8 cellular contexts compared by ENCODE assay signal in the genomic region with DNA sequence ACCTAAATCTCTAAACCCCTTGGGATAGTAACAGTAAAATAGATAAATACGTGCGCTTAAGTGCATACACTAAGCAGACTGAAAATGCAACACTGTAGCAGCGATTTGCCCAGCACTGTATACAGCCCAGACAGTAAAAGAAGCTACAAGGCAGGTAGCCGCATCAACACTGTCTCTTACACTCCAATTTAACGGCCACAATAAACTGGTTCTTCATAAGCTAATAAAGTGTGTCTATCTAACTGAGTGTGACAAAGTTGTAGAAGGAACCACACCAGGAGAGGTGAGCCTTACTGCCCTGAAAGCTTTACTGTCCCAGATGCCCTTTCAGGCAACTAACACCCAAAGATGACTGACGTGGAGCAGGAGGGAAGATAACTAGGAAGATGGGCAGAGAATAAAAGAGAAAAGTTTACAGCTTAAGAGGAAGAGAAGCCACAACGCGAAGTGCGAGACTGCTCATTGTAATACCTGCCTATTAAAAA. TPM values are rescaled to one million over a fixed set of nuclear protein-coding genes. Genes with fewer than 3 reads are reported as not detected.
DNase-seq lines count a peak whose midpoint lies in the region; ATAC-seq and TF ChIP-seq lines count a peak whose summit lies in the region.

No MANE protein-coding gene starts in this region.

- no peak for TF ChIP-seq CTCF in cardiac muscle cell (IDR thresholded peaks at IDR 0.05; ENCODE audit: low read depth, low read length)
- no peak for TF ChIP-seq CTCF in right lobe of liver (IDR thresholded peaks at IDR 0.05)

- H3K27ac ChIP-seq in cardiac muscle cell (peak overlapping the region; percentile 98), right lobe of liver (peak overlapping the region; percentile 93 to 97 (median 95)), urinary bladder (ENCODE audit: low read depth) (no peak overlapping the region)

- WGBS in right lobe of liver (ENCODE audit: insufficient coverage, low coverage, low lambda C conversion rate, missing lambda C conversion rate) = 26% methylated on average over 9 of the region's 9 CpGs
- WGBS in urinary bladder = 23% methylated on average over 9 of the region's 9 CpGs

- peaks cover 17% of the 10 kb centered on the region for H3K4me1 ChIP-seq in cardiac muscle cell (ENCODE audit: low read depth)
- H3K4me1 ChIP-seq in right lobe of liver = peaks cover 0 to 40% (median 7%) of the 10 kb centered on the region in 4 donors
- no peaks in the 10 kb centered on the region for H3K4me1 ChIP-seq in urinary bladder (ENCODE audit: insufficient read depth)

- H3K27me3 Mint-ChIP-seq in activated naive CD8-positive, alpha-beta T cell treated with anti-CD3 and anti-CD28 coated beads for 36 hours = peaks cover 3% of the 10 kb centered on the region

- H3K4me1 Mint-ChIP-seq in activated naive CD8-positive, alpha-beta T cell treated with anti-CD3 and anti-CD28 coated beads for 36 hours = peaks cover 25% of the 10 kb centered on the region

- H3K4me3 Mint-ChIP-seq in activated naive CD8-positive, alpha-beta T cell treated with anti-CD3 and anti-CD28 coated beads for 36 hours = peak overlapping the region; percentile 93

- H3K36me3 Mint-ChIP-seq in activated naive CD8-positive, alpha-beta T cell treated with anti-CD3 and anti-CD28 coated beads for 36 hours = peaks cover 5% of the 10 kb centered on the region

- intact Hi-C loops in Right ventricle myocardium superior (cut with DNase I) (no loop called here), right lobe of liver (cut with DNase I) (no loop called here)

- no peak for DNase-seq in cardiac muscle cell (ENCODE audit: low read depth in 1 of 2, low spot score in 1 of 2)
- DNase-seq in Right ventricle myocardium superior = no peak
- DNase-seq in activated naive CD8-positive, alpha-beta T cell treated with anti-CD3 and anti-CD28 coated beads for 36 hours = no peak
- no peak for DNase-seq in right lobe of liver
- no peak for DNase-seq in GM19238 (ENCODE audit: insufficient read length, low spot score)
- DNase-seq in stimulated activated CD4-positive, alpha-beta T cell treated with anti-CD3 and anti-CD28 coated beads, Interleukin-2, amount 100 ng/mL, for 24 hours = no peak

- H3K36me3 ChIP-seq in cardiac muscle cell (no peaks in the 10 kb centered on the region), right lobe of liver (no peaks in the 10 kb centered on the region), urinary bladder (ENCODE audit: insufficient read depth) (no peaks in the 10 kb centered on the region)

- peak overlapping the region; percentile 80 for H3K4me3 ChIP-seq in cardiac muscle cell
- peak overlapping the region; percentile 71 to 96 (median 93) for H3K4me3 ChIP-seq in right lobe of liver
- H3K4me3 ChIP-seq in urinary bladder (ENCODE audit: low read depth, low read length) = peak overlapping the region; percentile 91

- H3K9me3 ChIP-seq in cardiac muscle cell (ENCODE audit: low read depth) (no peaks in the 10 kb centered on the region), right lobe of liver (no peaks in the 10 kb centered on the region)

- H3K27me3 ChIP-seq in cardiac muscle cell = no peaks in the 10 kb centered on the region
- no peaks in the 10 kb centered on the region for H3K27me3 ChIP-seq in right lobe of liver

- H3K9me3 Mint-ChIP-seq in activated naive CD8-positive, alpha-beta T cell treated with anti-CD3 and anti-CD28 coated beads for 36 hours = no peaks in the 10 kb centered on the region

- peak overlapping the region; percentile 90 for H3K27ac Mint-ChIP-seq in activated naive CD8-positive, alpha-beta T cell treated with anti-CD3 and anti-CD28 coated beads for 36 hours

- TF ChIP-seq POLR2A in right lobe of liver (IDR thresholded peaks at IDR 0.05) = no peak

- ATAC-seq in Right ventricle myocardium superior (ENCODE audit: poor library complexity) = no peak
- ATAC-seq in right lobe of liver = peak in 1 of 4 donors; percentile 6
- ATAC-seq in GM21390 (IDR thresholded peaks at IDR 0.05; ENCODE audit: unreplicated experiment) = no peak

RNA-seq across cellular contexts. Expression of a gene that starts 0.8 kb away (rescaled TPM):
- total RNA-seq in cardiac muscle cell (65.0 and 70.1 TPM in 2 replicates), Right ventricle myocardium superior (35.1 TPM), right lobe of liver (10 to 100 TPM; 10.7 to 27.5 (median 19.0) TPM), urinary bladder (31.1 TPM)
- polyA plus RNA-seq in cardiac muscle cell (57.8 and 71.6 TPM in 2 replicates), urinary bladder (49.7 TPM)
- 10 to 100 TPM; 27.4 to 30.0 TPM for total RNA-seq in activated naive CD8-positive, alpha-beta T cell treated with anti-CD3 and anti-CD28 coated beads for 36 hours

RNA-seq across cellular contexts. Expression of a gene that starts 17.1 kb away (rescaled TPM):
- total RNA-seq in cardiac muscle cell (23.4 and 24.6 TPM in 2 replicates), Right ventricle myocardium superior (10.4 TPM), right lobe of liver (1 to 10 TPM; 2.6 to 7.4 (median 4.7) TPM), urinary bladder (9.8 TPM)
- polyA plus RNA-seq in cardiac muscle cell (12.8 and 29.1 TPM in 2 replicates), urinary bladder (19.9 TPM)
- 1 to 10 TPM; 2.4 to 3.3 TPM for total RNA-seq in activated naive CD8-positive, alpha-beta T cell treated with anti-CD3 and anti-CD28 coated beads for 36 hours
